ENCODE assay signal across 1 cellular context in the genomic region with DNA sequence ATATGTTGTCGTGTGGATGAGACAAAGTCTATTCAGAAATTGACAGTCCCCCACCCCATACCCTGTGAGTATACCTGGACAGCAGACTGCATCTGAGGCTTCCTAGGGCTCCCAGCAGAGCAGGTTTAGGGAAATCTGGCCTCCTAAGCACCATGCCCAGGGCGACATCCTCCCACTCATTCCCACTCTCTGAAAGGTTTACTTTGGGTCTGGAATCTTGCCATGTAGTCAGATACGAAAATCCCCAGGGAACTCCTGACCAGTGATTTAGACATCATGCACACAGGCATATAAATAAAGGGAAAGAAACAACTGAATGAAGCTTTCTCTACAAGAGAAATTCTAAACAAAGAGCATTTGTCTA.
TF ChIP-seq lines count a peak whose summit lies in the region.

No MANE protein-coding gene starts in this region.

TF ChIP-seq in H1, 55 proteins besides CTCF, POLR2A, EP300 and RAD21 (continued from another document):
- TF ChIP-seq RXRA (IDR thresholded peaks at IDR 0.05; ENCODE audit: insufficient read depth, low read depth, low read length), result no peak
- no peak for TF ChIP-seq ATF3 (IDR thresholded peaks at IDR 0.05; ENCODE audit: insufficient read depth, low read depth, low read length)
- no peak for TF ChIP-seq TBP (IDR thresholded peaks at IDR 0.05; ENCODE audit: low read depth, low read length)
- no peak for TF ChIP-seq RNF2 (IDR thresholded peaks at IDR 0.05; ENCODE audit: borderline replicate concordance, low read depth, low read length, missing control alignments, poor library complexity, severe bottlenecking)
- TF ChIP-seq BRCA1 (IDR thresholded peaks at IDR 0.05; ENCODE audit: low read depth, low read length), result no peak
